21 cellular contexts compared by ENCODE assay signal in the genomic region with DNA sequence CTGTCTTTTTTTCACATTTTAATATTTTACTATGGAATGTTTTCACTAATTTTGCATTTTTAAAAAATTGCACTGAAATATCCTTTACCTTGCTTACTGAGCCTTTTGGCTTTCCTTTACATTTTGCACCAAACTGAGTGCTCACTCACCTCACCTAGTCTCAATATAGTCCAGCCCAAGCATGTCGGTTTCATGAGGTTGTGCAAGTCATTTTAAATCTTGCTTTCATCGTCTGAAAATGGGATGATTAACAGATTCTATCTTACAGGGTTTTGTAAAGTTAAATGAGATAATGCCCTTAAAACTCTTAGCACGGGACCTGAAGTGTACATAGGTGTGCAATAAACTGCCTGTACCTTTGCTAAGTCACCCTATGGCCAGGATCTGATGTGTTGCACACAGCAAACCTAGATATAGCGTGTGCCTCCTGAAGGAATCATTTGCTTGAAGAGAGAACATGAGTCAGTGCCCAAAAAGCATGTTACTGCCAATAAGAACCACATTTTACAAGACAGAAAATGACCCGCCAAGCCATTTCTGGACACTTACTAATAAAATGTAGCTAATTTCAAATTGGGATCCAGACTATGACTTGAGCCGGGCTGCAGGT.
DNase-seq lines count a peak whose midpoint lies in the region; ATAC-seq and TF ChIP-seq lines count a peak whose summit lies in the region.
"Had no signal": no experiment of that assay in that cellular context is flagged by ENCODE, and none has a peak within 500 bp of the region (broad histone marks: within the 10 kb centered on the region; RNA-seq: fewer than 3 reads in every experiment).

No MANE protein-coding gene starts in this region.

- H4K20me1 ChIP-seq in IMR-90 (ENCODE audit: insufficient read depth, low read length) (no peaks in the 10 kb centered on the region), H9 (ENCODE audit: control insufficient read depth, insufficient read depth, insufficient read length) (no peaks in the 10 kb centered on the region)

- H3K27me3 ChIP-seq in IMR-90 (ENCODE audit: control insufficient read depth, insufficient read depth, low read length), result no peaks in the 10 kb centered on the region
- no peaks in the 10 kb centered on the region for H3K27me3 ChIP-seq in esophagus muscularis mucosa
- H3K27me3 ChIP-seq in psoas muscle (ENCODE audit: insufficient read depth in 3 of 3, low read length in 2 of 3), result no peaks in the 10 kb centered on the region
- no peaks in the 10 kb centered on the region for H3K27me3 ChIP-seq in H9 (ENCODE audit: insufficient read depth, low read length)
- H3K27me3 ChIP-seq: heart left ventricle, upper lobe of right lung had no signal

- H3K79me1 ChIP-seq in IMR-90 (ENCODE audit: low read depth in 1 of 2, low read length in 2 of 2) (no peaks in the 10 kb centered on the region), H9 (ENCODE audit: insufficient read depth, low read depth, low read length, poor library complexity, severe bottlenecking) (no peaks in the 10 kb centered on the region)

- no peaks in the 10 kb centered on the region for H3K23me2 ChIP-seq in H9 (ENCODE audit: insufficient read length, low read depth, low read length, poor library complexity, severe bottlenecking)

- 0 out of 2 replicates have a peak overlapping the region, but pooled peaks have one; percentile 16 for H2BK120ac ChIP-seq in IMR-90 (ENCODE audit: low read depth, low read length)
- H2BK120ac ChIP-seq in H9 (ENCODE audit: low read depth, low read length, poor library complexity, severe bottlenecking), result no peak overlapping the region

- no peak overlapping the region for H3K56ac ChIP-seq in IMR-90 (ENCODE audit: extremely low read depth, insufficient read depth, low read length)
- no peak overlapping the region for H3K56ac ChIP-seq in H9 (ENCODE audit: insufficient read length, low read depth, low read length)

- H3K36me3 Mint-ChIP-seq in H9 (ENCODE audit: insufficient read depth in 1 of 3, low read depth in 3 of 3), result no peaks in the 10 kb centered on the region
- H3K36me3 Mint-ChIP-seq: activated naive CD8-positive, alpha-beta T cell treated with anti-CD3 and anti-CD28 coated beads for 36 hours; IgD-negative memory B cell had no signal

- DNase-seq in AG08395 (ENCODE audit: low spot score) (peak; percentile 45), IMR-90 (peak; percentile 21), esophagus muscularis mucosa (ENCODE audit: extremely low spot score) (no peak), psoas muscle (no peak), NCI-H1436 (lab: John Stamatoyannopoulos, UW) (no peak), H9 (no peak), NCI-H2107 treated with DMSO at 0.1 percent for 48 hours (lab: John Stamatoyannopoulos, UW; ENCODE audit: unreplicated experiment) (no peak)
- DNase-seq: activated CD4-positive, alpha-beta T cell treated with anti-CD3 and anti-CD28 coated beads, Interleukin-2, amount 10 ng/mL, durations not matched to agents 24 days and 14 days; activated naive CD8-positive, alpha-beta T cell treated with anti-CD3 and anti-CD28 coated beads for 36 hours; activated T-cell treated with anti-CD3 and anti-CD28 coated beads, Interleukin-2, amount 50 U/mL, for 4 hours; heart left ventricle; mesendoderm; NCI-H1092; stimulated activated CD4-positive, alpha-beta T cell treated with anti-CD3 and anti-CD28 coated beads, Interleukin-4, amount 100 ng/mL, for 1 hour; stimulated activated CD8-positive, alpha-beta memory T cell treated with anti-CD3 and anti-CD28 coated beads, Interleukin-4, amount 100 ng/mL, for 48 hours; upper lobe of right lung had no signal

- TF ChIP-seq POLR2A in IMR-90 (IDR thresholded peaks at IDR 0.05; ENCODE audit: low read depth, low read length) (no peak), esophagus muscularis mucosa (IDR thresholded peaks at IDR 0.05; ENCODE audit: low read depth) (no peak)

- peak overlapping the region; percentile 60; the same call in 1 of the 2 replicates for H2AK5ac ChIP-seq in IMR-90 (ENCODE audit: low read depth, low read length)
- no peak overlapping the region for H2AK5ac ChIP-seq in H9 (ENCODE audit: insufficient read length, low read length)

- no peak overlapping the region for H4K91ac ChIP-seq in IMR-90 (ENCODE audit: insufficient read depth, low read depth, low read length)
- H4K91ac ChIP-seq in H9 (ENCODE audit: insufficient read length, low read depth, low read length), result no peak overlapping the region

- no peak overlapping the region for H2AK9ac ChIP-seq in IMR-90 (replicated peaks; ENCODE audit: low read depth, low read length, poor library complexity)

- H3K36me3 ChIP-seq in IMR-90 (ENCODE audit: control insufficient read depth, insufficient read depth, low read length) (no peaks in the 10 kb centered on the region), esophagus muscularis mucosa (no peaks in the 10 kb centered on the region), psoas muscle (ENCODE audit: insufficient read depth in 1 of 2, low read depth in 1 of 2) (no peaks in the 10 kb centered on the region)
- H3K36me3 ChIP-seq: heart left ventricle, upper lobe of right lung had no signal

- H3K9ac ChIP-seq in IMR-90 (ENCODE audit: low read depth, low read length) (no peak overlapping the region), H9 (ENCODE audit: extremely low read depth, insufficient read length, low read length) (no peak overlapping the region)

- no peak overlapping the region for H3K4me3 Mint-ChIP-seq in H9
- H3K4me3 Mint-ChIP-seq: activated CD4-positive, alpha-beta T cell treated with anti-CD3 and anti-CD28 coated beads, Interleukin-2, amount 10 ng/mL, durations not matched to agents 24 days and 14 days; activated naive CD8-positive, alpha-beta T cell treated with anti-CD3 and anti-CD28 coated beads for 36 hours; activated T-cell treated with anti-CD3 and anti-CD28 coated beads, Interleukin-2, amount 50 U/mL, for 4 hours; central memory CD8-positive, alpha-beta T cell; IgD-negative memory B cell had no signal

- H2BK5ac ChIP-seq in IMR-90 (ENCODE audit: low read depth, low read length, poor library complexity, severe bottlenecking) (no peak overlapping the region), H9 (ENCODE audit: insufficient read length, low read length) (no peak overlapping the region)

- H3T11ph ChIP-seq in H9 (ENCODE audit: low read length), result no peak overlapping the region

- H3K27me3 Mint-ChIP-seq in H9 (ENCODE audit: low read depth), result no peaks in the 10 kb centered on the region

- H3K4me3 ChIP-seq in IMR-90 (ENCODE audit: insufficient read depth, low read depth, low read length) (no peak overlapping the region), esophagus muscularis mucosa (no peak overlapping the region), psoas muscle (no peak overlapping the region)
- H3K4me3 ChIP-seq: A549, heart left ventricle, upper lobe of right lung had no signal

- H3K27ac ChIP-seq in IMR-90 (ENCODE audit: insufficient read depth, low read length) (no peak overlapping the region), esophagus muscularis mucosa (replicated peaks in 1 of 4) (peak overlapping the region; percentile 53 to 81 (median 71)), psoas muscle (peak overlapping the region; percentile 84), H9 (ENCODE audit: insufficient read length, low read depth, low read length) (no peak overlapping the region)
- H3K27ac ChIP-seq: upper lobe of right lung had no signal

- no peak overlapping the region for H2BK12ac ChIP-seq in H9 (ENCODE audit: insufficient read length, low read depth, low read length)

- H3K23ac ChIP-seq in IMR-90 (ENCODE audit: low read depth, low read length) (peak overlapping the region; percentile 56; the same call in 1 of the 2 replicates), H9 (ENCODE audit: insufficient read length, low read depth, low read length) (no peak overlapping the region)

- H4K8ac ChIP-seq in IMR-90 (ENCODE audit: low read depth in 2 of 2, low read length in 2 of 2) (no peak overlapping the region; a peak in 1 of 4 replicates), H9 (replicated peaks; ENCODE audit: insufficient read length, low read depth, low read length) (no peak overlapping the region)

- dilution Hi-C loops in IMR-90 (cut with HindIII; ENCODE audit: low sequenced_read_pairs, unreplicated experiment), result no loop called here

- H2AFZ ChIP-seq in IMR-90 (replicated peaks; ENCODE audit: low read length, poor library complexity) (no peak overlapping the region), H9 (ENCODE audit: low read length) (no peak overlapping the region)

- intact Hi-C loops in IMR-90 (cut with micrococcal nuclease), result loop anchor here (5.0 to 10.0 kb wide), 3 partner anchors 57 to 325 kb away; no protein-coding TSS in a partner anchor
- intact Hi-C loops in esophagus muscularis mucosa (cut with DNase I), result loop anchor here (2.0 to 10.0 kb wide), 2 partner anchors 125 to 135 kb away; no protein-coding TSS in a partner anchor
- intact Hi-C loops in psoas muscle (cut with DNase I), result loop anchor here (2.0 to 10.0 kb wide), 5 partner anchors 37 to 215 kb away; no protein-coding TSS in a partner anchor

- no peaks in the 10 kb centered on the region for H3K9me3 Mint-ChIP-seq in H9
- H3K9me3 Mint-ChIP-seq: activated CD4-positive, alpha-beta T cell treated with anti-CD3 and anti-CD28 coated beads, Interleukin-2, amount 10 ng/mL, durations not matched to agents 24 days and 14 days; activated naive CD8-positive, alpha-beta T cell treated with anti-CD3 and anti-CD28 coated beads for 36 hours; activated T-cell treated with anti-CD3 and anti-CD28 coated beads, Interleukin-2, amount 50 U/mL, for 4 hours; central memory CD8-positive, alpha-beta T cell; IgD-negative memory B cell had no signal

- in situ Hi-C loops in IMR-90 (cut with MboI; ENCODE audit: low sequenced_read_pairs), result no loop called here

- no peak overlapping the region for H3K4me2 ChIP-seq in IMR-90 (ENCODE audit: low read depth, low read length)
- no peak overlapping the region for H3K4me2 ChIP-seq in H9 (ENCODE audit: insufficient read depth, insufficient read length, low read length)
- H3K4me2 ChIP-seq: A549 had no signal

- no TSS peak for BruUV-seq in IMR-90 (replicated peaks; lab: Mats Ljungman, UMichigan)

- peaks cover 4% of the 10 kb centered on the region for H3K9me1 ChIP-seq in IMR-90 (ENCODE audit: insufficient read depth, low read length)

- H3K18ac ChIP-seq in IMR-90 (ENCODE audit: low read depth, low read length), result no peak overlapping the region
- H3K18ac ChIP-seq in H9 (ENCODE audit: insufficient read length, low read depth, low read length), result no peak overlapping the region

- no peak overlapping the region for H4K5ac ChIP-seq in IMR-90 (ENCODE audit: low read depth, low read length)
- H4K5ac ChIP-seq in H9 (ENCODE audit: insufficient read length, low read depth, low read length), result no peak overlapping the region

- no peak overlapping the region for H3K14ac ChIP-seq in IMR-90 (replicated peaks; ENCODE audit: low read depth, low read length)
- H3K14ac ChIP-seq in H9 (ENCODE audit: insufficient read depth, low read length), result no peak overlapping the region

- H3K9me3 ChIP-seq in IMR-90 (ENCODE audit: control insufficient read depth, insufficient read depth, low read length) (no peaks in the 10 kb centered on the region), esophagus muscularis mucosa (no peaks in the 10 kb centered on the region), psoas muscle (no peaks in the 10 kb centered on the region), H9 (ENCODE audit: control insufficient read depth, low read depth, low read length) (no peaks in the 10 kb centered on the region)
- H3K9me3 ChIP-seq: A549, heart left ventricle, upper lobe of right lung had no signal

- H3K4me1 ChIP-seq in IMR-90 (ENCODE audit: control insufficient read depth, insufficient read depth, low read length) (peaks cover 9% of the 10 kb centered on the region), esophagus muscularis mucosa (peaks cover 6 to 41% (median 38%) of the 10 kb centered on the region in 4 donors), psoas muscle (peaks cover 51% of the 10 kb centered on the region), H9 (ENCODE audit: insufficient read depth, low read length) (no peaks in the 10 kb centered on the region)

- CTCF ChIA-PET in IMR-90 (lab: Yijun Ruan, JAX), result interaction anchor here (0.5 to 0.9 kb wide), 3 partner anchors 134 to 281 kb away, joined by 3 to 5 read pairs (median 5); no protein-coding TSS in a partner anchor

- H3K4me1 Mint-ChIP-seq in H9, result peaks cover 7% of the 10 kb centered on the region in 2 experiments
- H3K4me1 Mint-ChIP-seq: activated CD4-positive, alpha-beta T cell treated with anti-CD3 and anti-CD28 coated beads, Interleukin-2, amount 10 ng/mL, durations not matched to agents 24 days and 14 days; activated naive CD8-positive, alpha-beta T cell treated with anti-CD3 and anti-CD28 coated beads for 36 hours; central memory CD8-positive, alpha-beta T cell had no signal

- no peak overlapping the region for H3K4ac ChIP-seq in IMR-90 (ENCODE audit: low read depth, low read length)
- no peak overlapping the region for H3K4ac ChIP-seq in H9 (ENCODE audit: low read depth, low read length)

- no peak overlapping the region for H3K27ac Mint-ChIP-seq in H9
- H3K27ac Mint-ChIP-seq: activated CD4-positive, alpha-beta T cell treated with anti-CD3 and anti-CD28 coated beads, Interleukin-2, amount 10 ng/mL, durations not matched to agents 24 days and 14 days; activated naive CD8-positive, alpha-beta T cell treated with anti-CD3 and anti-CD28 coated beads for 36 hours; IgD-negative memory B cell had no signal

- TF ChIP-seq CTCF in IMR-90 (conservative IDR thresholded peaks at IDR 0.05; ENCODE audit: low read depth, low read length) (no peak), esophagus muscularis mucosa (IDR thresholded peaks at IDR 0.05) (no peak), psoas muscle (IDR thresholded peaks at IDR 0.05) (no peak), H9 (conservative IDR thresholded peaks at IDR 0.05) (no peak)

- no peak overlapping the region for H2BK15ac ChIP-seq in IMR-90 (ENCODE audit: low read depth, low read length)
- H2BK15ac ChIP-seq in H9 (ENCODE audit: low read depth, low read length), result no peak overlapping the region

- TF ChIP-seq RAD21 in IMR-90 (IDR thresholded peaks at IDR 0.05; ENCODE audit: low read length), result no peak

- POLR2A ChIA-PET in IMR-90 (lab: Charles Lee; ENCODE audit: unreplicated experiment), result interaction anchor here (0.6 kb wide), 1 partner anchor 179 kb away, joined by 7 read pairs; no protein-coding TSS in a partner anchor

- ATAC-seq in IMR-90 (ENCODE audit: low read depth), result no peak
- peak in 3 of 4 donors; percentile 38 to 47 (median 43) for ATAC-seq in psoas muscle
- ATAC-seq in HG03039 (IDR thresholded peaks at IDR 0.05; ENCODE audit: unreplicated experiment), result no peak
- ATAC-seq: activated T-cell treated with anti-CD3 and anti-CD28 coated beads, Interleukin-2, amount 50 U/mL, for 4 hours; sciatic nerve had no signal

- WGBS in IMR-90 (ENCODE audit: extremely low coverage in 2 of 2, insufficient read length in 1 of 2), 2 experiments, result 90% methylated on average over 2 of the region's 6 CpGs; no CpG with 5 or more reads in 1 of the 2 experiments
- WGBS in esophagus muscularis mucosa, result 80% methylated on average over 6 of the region's 6 CpGs
- 76 to 92% (median 78%) methylated on average over 6 of the region's 6 CpGs for WGBS in psoas muscle, 3 donors
- whole genome bisulfite sequencing in H9 (ENCODE audit: extremely low coverage, insufficient read length, low lambda C conversion rate), result no CpG with 5 or more reads among the region's 6 CpGs

- no peak for TF ChIP-seq EP300 in esophagus muscularis mucosa (IDR thresholded peaks at IDR 0.05)

- H3K79me2 ChIP-seq in H9 (ENCODE audit: insufficient read depth, low read length), result no peaks in the 10 kb centered on the region

- peak overlapping the region; percentile 48 for H2BK20ac ChIP-seq in IMR-90 (ENCODE audit: low read depth, low read length)
- no peak overlapping the region for H2BK20ac ChIP-seq in H9 (ENCODE audit: low read depth, low read length, poor library complexity, severe bottlenecking)

Comparison
In these comparisons a context has a peak if more than half of its experiments do, and no peak if none do; other contexts are left out.
1. DNase-seq: peak in AG08395 (single experiment) and IMR-90 (single experiment); none in esophagus muscularis mucosa (single experiment), psoas muscle (0 of 2), NCI-H1436 (single experiment), H9 (single experiment) and NCI-H2107 treated with DMSO at 0.1 percent for 48 hours (single experiment).
2. ATAC-seq: peak in psoas muscle (3 of 4); none in IMR-90 (single experiment) and HG03039 (single experiment).
3. H3K27ac ChIP-seq: peak in esophagus muscularis mucosa (4 of 4) and psoas muscle (single experiment); none in IMR-90 (single experiment) and H9 (single experiment).